In genomic region chr9:82588801-82589200, GRCh38 we compare ENCODE assay signal across 29 cellular contexts.
"Had no signal": no experiment of that assay in that cellular context is flagged by ENCODE, and none has a peak within 500 bp of the region (broad histone marks: within the 10 kb centered on the region; RNA-seq: fewer than 3 reads in every experiment).

No MANE protein-coding gene starts in this region.

- H3K4me3 ChIP-seq: dorsolateral prefrontal cortex, gastrocnemius medialis, left ventricle myocardium inferior, lung, ovary, psoas muscle, suprapubic skin, transverse colon, vagina had no signal

- H3K9me3 Mint-ChIP-seq: memory B cell, nephron progenitor cell had no signal

- H3K4me1 Mint-ChIP-seq: memory B cell; naive thymus-derived CD4-positive, alpha-beta T cell; stimulated activated naive CD8-positive, alpha-beta T cell treated with anti-CD3 and anti-CD28 coated beads, Interleukin-15, amount 100 ng/mL, for 72 hours had no signal

- DNase-seq: cerebellar nuclear complex; cortex of kidney; dorsolateral prefrontal cortex; effector CD4-positive, alpha-beta T cell; gastrocnemius medialis; head of caudate nucleus; kidney; left ventricle myocardium inferior; midbrain; naive thymus-derived CD4-positive, alpha-beta T cell; nephron progenitor cell; nucleus accumbens; ovary; posterior cingulate gyrus; psoas muscle; right cardiac atrium; small intestine; stimulated activated CD4-positive, alpha-beta T cell treated with anti-CD3 and anti-CD28 coated beads, Interleukin-15, amount 100 ng/mL, for 24 hours; stimulated activated CD4-positive, alpha-beta T cell treated with anti-CD3 and anti-CD28 coated beads, Interleukin-4, amount 100 ng/mL, for 1 hour; stimulated activated CD8-positive, alpha-beta memory T cell treated with anti-CD3 and anti-CD28 coated beads, Interleukin-4, amount 100 ng/mL, for 48 hours; stimulated activated naive CD4-positive, alpha-beta T cell; stimulated activated naive CD8-positive, alpha-beta T cell treated with anti-CD3 and anti-CD28 coated beads, Interleukin-15, amount 100 ng/mL, for 72 hours; transverse colon had no signal

- H3K27ac ChIP-seq: dorsolateral prefrontal cortex, epithelial cell of prostate, gastrocnemius medialis, left ventricle myocardium inferior, ovary, psoas muscle, suprapubic skin, transverse colon, vagina had no signal

- ATAC-seq: esophagus mucosa; gastrocnemius medialis; naive thymus-derived CD4-positive, alpha-beta T cell; psoas muscle; right cardiac atrium; stimulated activated naive CD8-positive, alpha-beta T cell treated with anti-CD3 and anti-CD28 coated beads, Interleukin-15, amount 100 ng/mL, for 72 hours had no signal

- H3K27ac Mint-ChIP-seq: memory B cell; naive thymus-derived CD4-positive, alpha-beta T cell; nephron progenitor cell; stimulated activated naive CD8-positive, alpha-beta T cell treated with anti-CD3 and anti-CD28 coated beads, Interleukin-15, amount 100 ng/mL, for 72 hours had no signal

- H3K36me3 ChIP-seq: gastrocnemius medialis, left ventricle myocardium inferior, ovary, suprapubic skin, transverse colon, vagina had no signal

- H3K36me3 Mint-ChIP-seq: memory B cell; naive thymus-derived CD4-positive, alpha-beta T cell had no signal

- H3K4me3 Mint-ChIP-seq: memory B cell; naive thymus-derived CD4-positive, alpha-beta T cell; nephron progenitor cell; stimulated activated naive CD8-positive, alpha-beta T cell treated with anti-CD3 and anti-CD28 coated beads, Interleukin-15, amount 100 ng/mL, for 72 hours had no signal

- H3K27me3 Mint-ChIP-seq: naive thymus-derived CD4-positive, alpha-beta T cell; stimulated activated naive CD8-positive, alpha-beta T cell treated with anti-CD3 and anti-CD28 coated beads, Interleukin-15, amount 100 ng/mL, for 72 hours had no signal

- H3K9me3 ChIP-seq: gastrocnemius medialis, left ventricle myocardium inferior, ovary, psoas muscle, suprapubic skin, transverse colon, vagina had no signal

- H3K27me3 ChIP-seq: dorsolateral prefrontal cortex, gastrocnemius medialis, ovary, suprapubic skin, transverse colon, vagina had no signal

- FAIRE-seq: small intestine had no signal

- H3K4me1 ChIP-seq: gastrocnemius medialis, left ventricle myocardium inferior, psoas muscle, suprapubic skin, vagina had no signal
